8 cellular contexts compared by ENCODE assay signal in genomic region chr14:55301722-55302121, GRCh38. TPM values are rescaled to one million over a fixed set of nuclear protein-coding genes. Genes with fewer than 3 reads are reported as not detected.
DNase-seq lines count a peak whose midpoint lies in the region; ATAC-seq and TF ChIP-seq lines count a peak whose summit lies in the region.

No MANE protein-coding gene starts in this region.

- H3K4me1 ChIP-seq in BE2C (peaks cover 18% of the 10 kb centered on the region), HCT116 (ENCODE audit: control insufficient read depth in 1 of 2, insufficient read depth in 2 of 2, low read length in 2 of 2) (peaks cover 13 to 23% of the 10 kb centered on the region in 2 experiments; a peak in 3 of 4 replicates), SK-N-SH (ENCODE audit: control insufficient read depth in 1 of 2, insufficient read depth in 2 of 2, low read depth in 1 of 2, low read length in 1 of 2) (peaks cover 12 to 20% of the 10 kb centered on the region in 2 experiments; a peak in 3 of 4 replicates), heart right ventricle (peaks cover 3 to 71% (median 53%) of the 10 kb centered on the region in 9 donors)

- H3K27me3 ChIP-seq in BE2C (no peaks in the 10 kb centered on the region), HCT116 (ENCODE audit: insufficient read depth, low read length) (no peaks in the 10 kb centered on the region), SK-N-SH (ENCODE audit: insufficient read depth) (no peaks in the 10 kb centered on the region), heart right ventricle (no peaks in the 10 kb centered on the region)

- H3K4me3 ChIP-seq in BE2C (ENCODE audit: low read depth, low read length) (no peak overlapping the region), HCT116 (replicated peaks in 1 of 2; ENCODE audit: low read depth in 1 of 2, low read length in 2 of 2) (no peak overlapping the region), SK-N-SH (ENCODE audit: low read depth in 2 of 2, low read length in 1 of 2) (no peak overlapping the region), heart right ventricle (no peak overlapping the region)

- H3K9ac ChIP-seq in HCT116 (ENCODE audit: low read length): no peak overlapping the region
- no peak overlapping the region for H3K9ac ChIP-seq in SK-N-SH

- H3K9me3 ChIP-seq in BE2C (no peaks in the 10 kb centered on the region), HCT116 (ENCODE audit: control insufficient read depth in 1 of 2, insufficient read depth in 1 of 2, low read depth in 1 of 2, low read length in 2 of 2) (no peaks in the 10 kb centered on the region), SK-N-SH (no peaks in the 10 kb centered on the region), heart right ventricle (no peaks in the 10 kb centered on the region)

- RAD21 ChIA-PET in HCT116 (lab: Charles Lee; ENCODE audit: low non-redundant PET in 1 of 2, low total read pairs in 2 of 2, uncharacterized antibody in 2 of 2, unreplicated experiment in 2 of 2): no interaction called here

- no TSS peak for BruUV-seq in HCT116 (replicated peaks; lab: Mats Ljungman, UMichigan)

- no peak for TF ChIP-seq EP300 in SK-N-SH (IDR thresholded peaks at IDR 0.05; ENCODE audit: borderline replicate concordance in 1 of 2, low read depth in 1 of 2, low read length in 1 of 2)

- peaks cover 5% of the 10 kb centered on the region for H3F3A ChIP-seq in SK-N-SH (replicated peaks; ENCODE audit: insufficient read depth)

- no peak for TF ChIP-seq RAD21 in HCT116 (IDR thresholded peaks at IDR 0.05; ENCODE audit: low read depth)
- TF ChIP-seq RAD21 in SK-N-SH (IDR thresholded peaks at IDR 0.05; ENCODE audit: low read length): no peak

- WGBS in SK-N-SH (ENCODE audit: low lambda C conversion rate): 96% methylated on average over 1 of the region's 1 CpG
- 46 to 63% methylated on average over 1 of the region's 1 CpG for WGBS in heart right ventricle, 2 donors

- intact Hi-C loops in HCT116 (cut with micrococcal nuclease) (no loop called here), heart right ventricle (cut with DNase I) (no loop called here)

- no peak overlapping the region for H3K27ac ChIP-seq in HCT116 (ENCODE audit: low read depth, low read length)
- 0 out of 4 replicates have a peak overlapping the region, but pooled peaks of 1 of the 2 experiments have one; percentile 3 for H3K27ac ChIP-seq in SK-N-SH (ENCODE audit: low read depth in 2 of 2, low read length in 1 of 2)
- peak overlapping the region in 9 of 10 donors; percentile 3 to 67 (median 41) for H3K27ac ChIP-seq in heart right ventricle

- no peak for TF ChIP-seq POLR2A in HCT116 (IDR thresholded peaks at IDR 0.05; ENCODE audit: borderline replicate concordance, extremely low read depth, insufficient read depth, insufficient read length)

- TF ChIP-seq CTCF in BE2C (IDR thresholded peaks at IDR 0.05; ENCODE audit: low read depth, low read length): no peak
- no peak for TF ChIP-seq CTCF in HCT116 (IDR thresholded peaks at IDR 0.05 in 2 of 3, conservative IDR thresholded peaks at IDR 0.05 in 1 of 3; ENCODE audit: borderline replicate concordance in 1 of 3, insufficient read depth in 1 of 3, low read depth in 2 of 3, low read length in 2 of 3)
- no peak for TF ChIP-seq CTCF in SK-N-SH (IDR thresholded peaks at IDR 0.05)
- no peak for TF ChIP-seq CTCF in heart right ventricle (IDR thresholded peaks at IDR 0.05)

- CTCF ChIA-PET in HCT116 (lab: Charles Lee) (no interaction called here), SK-N-SH (lab: Yijun Ruan, JAX) (interaction anchor here (1.2 to 3.4 kb wide), 2 partner anchors 31 to 53 kb away, joined by 3 to 11 read pairs; no protein-coding TSS in a partner anchor)

- H3K79me2 ChIP-seq in HCT116 (ENCODE audit: insufficient read depth, low read length) (peaks cover 89% of the 10 kb centered on the region), SK-N-SH (ENCODE audit: insufficient read depth) (peaks cover 68% of the 10 kb centered on the region)

- POLR2A ChIA-PET in HCT116 (lab: Charles Lee) (no interaction called here), SK-N-SH (lab: Yijun Ruan, JAX) (no interaction called here)

- peaks cover 5% of the 10 kb centered on the region; the same call in 1 of the 2 replicates for H4K20me1 ChIP-seq in HCT116 (ENCODE audit: insufficient read depth)
- H4K20me1 ChIP-seq in SK-N-SH (ENCODE audit: insufficient read depth): peaks cover 10% of the 10 kb centered on the region

- H3K9me2 ChIP-seq in HCT116 (ENCODE audit: insufficient read depth) (no peaks in the 10 kb centered on the region), SK-N-SH (no peaks in the 10 kb centered on the region)

- ATAC-seq in HCT116 (peak; percentile 46; the same call in 1 of the 2 replicates), heart right ventricle (peak in 7 of 8 donors; percentile 35 to 96 (median 89)), HG02678 (IDR thresholded peaks at IDR 0.05; ENCODE audit: unreplicated experiment) (no peak), HG02642 (IDR thresholded peaks at IDR 0.05; ENCODE audit: poor library complexity, unreplicated experiment) (no peak)

- no peak overlapping the region for H2AFZ ChIP-seq in HCT116 (ENCODE audit: low read depth, low read length, poor library complexity, severe bottlenecking)
- no peak overlapping the region for H2AFZ ChIP-seq in SK-N-SH (ENCODE audit: low read depth)

- H3K4me2 ChIP-seq in HCT116 (ENCODE audit: low read length): no peak overlapping the region
- H3K4me2 ChIP-seq in SK-N-SH: no peak overlapping the region

- H3K36me3 ChIP-seq in BE2C (no peaks in the 10 kb centered on the region; the same call in 1 of the 2 replicates), HCT116 (ENCODE audit: control insufficient read depth in 1 of 2, insufficient read depth in 2 of 2, low read length in 2 of 2) (no peaks in the 10 kb centered on the region), SK-N-SH (replicated peaks in 1 of 2; ENCODE audit: control insufficient read depth in 1 of 2, insufficient read depth in 2 of 2, low read length in 1 of 2) (peaks cover 0 to 10% of the 10 kb centered on the region in 2 experiments), heart right ventricle (peaks cover 0 to 12% (median 0%) of the 10 kb centered on the region in 9 donors)

- DNase-seq in BE2C (peak; percentile 74), HCT116 (ENCODE audit: low read depth, low spot score) (no peak), SK-N-SH (peak; percentile 31), heart right ventricle (no peak), NCI-H146 treated with DMSO at 0.1 percent for 48 hours (lab: John Stamatoyannopoulos, UW; ENCODE audit: unreplicated experiment) (no peak)
- no peak for DNase-seq in activated CD8-positive, alpha-beta memory T cell treated with anti-CD3 and anti-CD28 coated beads, Interleukin-2, amount 50 U/mL, for 48 hours

TF ChIP-seq in HCT116, 20 proteins besides CTCF, POLR2A, EP300 and RAD21 (continues in another document):
- no peak for TF ChIP-seq ATF3 (IDR thresholded peaks at IDR 0.05)
- TF ChIP-seq ZFX (IDR thresholded peaks at IDR 0.05): no peak
- TF ChIP-seq POLR2AphosphoS5 (IDR thresholded peaks at IDR 0.05; ENCODE audit: low read depth, low read length): no peak
- no peak for TF ChIP-seq SRF (IDR thresholded peaks at IDR 0.05; ENCODE audit: low read depth)

TF ChIP-seq in SK-N-SH, 30 proteins besides CTCF, POLR2A, EP300 and RAD21 (continues in another document):
- TF ChIP-seq POLR2AphosphoS5 (IDR thresholded peaks at IDR 0.05; ENCODE audit: low read depth, low read length): no peak
- TF ChIP-seq RFX5 (IDR thresholded peaks at IDR 0.05; ENCODE audit: low read length): no peak
- TF ChIP-seq IRF3 (IDR thresholded peaks at IDR 0.05; ENCODE audit: low read depth, low read length): no peak
- no peak for TF ChIP-seq ZBTB33 (IDR thresholded peaks at IDR 0.05; ENCODE audit: borderline replicate concordance, low read depth)
- TF ChIP-seq MAX (IDR thresholded peaks at IDR 0.05; ENCODE audit: low read depth): no peak
- TF ChIP-seq GABPA (IDR thresholded peaks at IDR 0.05; ENCODE audit: low read depth): no peak
- no peak for TF ChIP-seq MEF2A (IDR thresholded peaks at IDR 0.05; ENCODE audit: borderline replicate concordance, low read depth)
- no peak for TF ChIP-seq NRF1 (IDR thresholded peaks at IDR 0.05; ENCODE audit: low read depth, low read length)
- no peak for TF ChIP-seq TAF1 (IDR thresholded peaks at IDR 0.05; ENCODE audit: borderline replicate concordance, low read depth, low read length)
- TF ChIP-seq YY1 (IDR thresholded peaks at IDR 0.05; ENCODE audit: low read depth): no peak
- no peak for TF ChIP-seq TEAD4 (IDR thresholded peaks at IDR 0.05; ENCODE audit: borderline replicate concordance, insufficient read depth)

RNA-seq across cellular contexts. Expression of gene FBXO34, which starts 30.5 kb away (rescaled TPM):
- polyA plus RNA-seq in BE2C (2012; ENCODE audit: insufficient read depth, insufficient read length, low read depth): 23.1 TPM
- total RNA-seq in HCT116 (2021; ENCODE audit: unreplicated experiment) (26.9 TPM), heart right ventricle (10 to 100 TPM; 16.9 to 26.2 (median 21.2) TPM)
- polyA plus RNA-seq in HCT116 (2012): 14.6 and 16.3 TPM in 2 replicates
- polyA plus RNA-seq in SK-N-SH (2012; rRNA removed) (10.0 and 13.2 TPM in 2 replicates), heart right ventricle (10 to 100 TPM in 1 of 2 donors, 1 to 10 TPM in 1; 8.9 to 12.0 TPM)
- 9.3 and 10.9 TPM in 2 replicates for polyA plus RNA-seq in SK-N-SH (2012; cell fraction: cytosol; rRNA removed)
- 17.6 and 23.1 TPM in 2 replicates for polyA plus RNA-seq in SK-N-SH (2012; cell fraction: nucleus; rRNA removed)

Comparison
In these comparisons a context has a peak if more than half of its experiments do, and no peak if none do; other contexts are left out.
1. DNase-seq: peak in BE2C (single experiment) and SK-N-SH (single experiment); none in HCT116 (single experiment), heart right ventricle (0 of 2), NCI-H146 treated with DMSO at 0.1 percent for 48 hours (single experiment) and activated CD8-positive, alpha-beta memory T cell treated with anti-CD3 and anti-CD28 coated beads, Interleukin-2, amount 50 U/mL, for 48 hours (single experiment).
2. ATAC-seq: peak in HCT116 (single experiment) and heart right ventricle (7 of 8); none in HG02678 (single experiment) and HG02642 (single experiment).